20 cellular contexts compared by ENCODE assay signal in the genomic region with DNA sequence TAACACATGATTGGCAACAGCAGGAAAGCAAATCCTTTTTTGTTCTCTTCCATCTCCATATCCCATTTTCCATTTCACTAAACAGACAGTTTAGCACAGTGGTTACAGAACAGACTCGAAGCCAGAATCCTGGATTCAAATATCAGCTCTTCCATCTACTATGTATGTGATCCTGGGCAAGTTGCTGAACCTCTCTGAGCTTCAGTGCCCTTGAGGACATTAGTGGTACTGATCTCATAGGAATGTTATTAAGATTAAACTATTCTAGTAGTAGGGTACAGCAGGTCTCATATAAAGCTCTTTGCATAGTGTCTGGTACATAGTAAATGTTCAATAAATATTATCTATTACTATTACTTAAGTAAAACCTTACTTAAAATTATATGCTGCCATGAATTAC. TPM values are rescaled to one million over a fixed set of nuclear protein-coding genes. Genes with fewer than 3 reads are reported as not detected.
"Had no signal": no experiment of that assay in that cellular context is flagged by ENCODE, and none has a peak within 500 bp of the region (broad histone marks: within the 10 kb centered on the region; RNA-seq: fewer than 3 reads in every experiment).

No MANE protein-coding gene starts in this region.

- H3K4me3 Mint-ChIP-seq: activated CD4-positive, alpha-beta memory T cell treated with anti-CD3 and anti-CD28 coated beads, Interleukin-2, amount 10 ng/mL, durations not matched to agents 7 days and 5 days; nephron; stimulated activated naive B cell treated with anti-CD40 and anti-IgM and Interleukin-4, amounts not matched to agents 10 μg/mL and 1 μg/mL and 100 μg/mL, for 72 hours had no signal

- ATAC-seq: activated naive CD4-positive, alpha-beta T cell treated with anti-CD3 and anti-CD28 coated beads, Interleukin-2, amount 50 U/mL, for 72 hours; stimulated activated naive B cell treated with anti-CD40 and anti-IgM and Interleukin-4, amounts not matched to agents 10 μg/mL and 1 μg/mL and 100 μg/mL, for 72 hours had no signal

- H3K27me3 ChIP-seq: right atrium auricular region, thyroid gland had no signal

- FAIRE-seq: endothelial cell of umbilical vein, urothelium cell line had no signal

- H3K9me3 Mint-ChIP-seq: activated CD4-positive, alpha-beta memory T cell treated with anti-CD3 and anti-CD28 coated beads, Interleukin-2, amount 10 ng/mL, durations not matched to agents 7 days and 5 days; activated naive CD4-positive, alpha-beta T cell treated with anti-CD3 and anti-CD28 coated beads, Interleukin-2, amount 50 U/mL, for 72 hours; nephron; stimulated activated naive B cell treated with anti-CD40 and anti-IgM and Interleukin-4, amounts not matched to agents 10 μg/mL and 1 μg/mL and 100 μg/mL, for 72 hours had no signal

- H3K4me3 ChIP-seq: right atrium auricular region, thyroid gland had no signal

- H3K27ac Mint-ChIP-seq: activated CD4-positive, alpha-beta memory T cell treated with anti-CD3 and anti-CD28 coated beads, Interleukin-2, amount 10 ng/mL, durations not matched to agents 7 days and 5 days; nephron; progenitor cell of endocrine pancreas; stimulated activated naive B cell treated with anti-CD40 and anti-IgM and Interleukin-4, amounts not matched to agents 10 μg/mL and 1 μg/mL and 100 μg/mL, for 72 hours had no signal

- H3K4me1 ChIP-seq: right atrium auricular region had no signal

- H3K9me3 ChIP-seq: right atrium auricular region, thyroid gland had no signal

- H3K4me1 Mint-ChIP-seq: activated CD4-positive, alpha-beta memory T cell treated with anti-CD3 and anti-CD28 coated beads, Interleukin-2, amount 10 ng/mL, durations not matched to agents 7 days and 5 days; nephron had no signal

- H3K27ac ChIP-seq: right atrium auricular region, thyroid gland had no signal

- DNase-seq: activated CD4-positive, alpha-beta memory T cell treated with anti-CD3 and anti-CD28 coated beads, Interleukin-2, amount 10 ng/mL, durations not matched to agents 7 days and 5 days; activated CD4-positive, alpha-beta T cell treated with anti-CD3 and anti-CD28 coated beads for 4 hours; activated CD8-positive, alpha-beta memory T cell treated with anti-CD3 and anti-CD28 coated beads, Interleukin-2, amount 50 U/mL, for 4 hours; activated effector memory CD4-positive, alpha-beta T cell treated with anti-CD3 and anti-CD28 coated beads, Interleukin-2, amount 50 U/mL, for 16 hours; activated T-cell treated with anti-CD3 and anti-CD28 coated beads, Interleukin-2, amount 50 U/mL, for 48 hours; cortex of kidney; effector CD4-positive, alpha-beta T cell; foreskin melanocyte; head of caudate nucleus; kidney glomerular epithelial cell; mesendoderm; stimulated activated CD4-positive, alpha-beta T cell treated with anti-CD3 and anti-CD28 coated beads, Interleukin-2, amount 100 ng/mL, for 48 hours; stimulated activated naive B cell treated with anti-CD40 and anti-IgM and Interleukin-4, amounts not matched to agents 10 μg/mL and 1 μg/mL and 100 μg/mL, for 72 hours; thyroid gland had no signal

RNA-seq across cellular contexts. Expression of gene HHIPL2, which starts 13.8 kb away (rescaled TPM):
- total RNA-seq: endothelial cell of umbilical vein had no signal
